In the genomic region with DNA sequence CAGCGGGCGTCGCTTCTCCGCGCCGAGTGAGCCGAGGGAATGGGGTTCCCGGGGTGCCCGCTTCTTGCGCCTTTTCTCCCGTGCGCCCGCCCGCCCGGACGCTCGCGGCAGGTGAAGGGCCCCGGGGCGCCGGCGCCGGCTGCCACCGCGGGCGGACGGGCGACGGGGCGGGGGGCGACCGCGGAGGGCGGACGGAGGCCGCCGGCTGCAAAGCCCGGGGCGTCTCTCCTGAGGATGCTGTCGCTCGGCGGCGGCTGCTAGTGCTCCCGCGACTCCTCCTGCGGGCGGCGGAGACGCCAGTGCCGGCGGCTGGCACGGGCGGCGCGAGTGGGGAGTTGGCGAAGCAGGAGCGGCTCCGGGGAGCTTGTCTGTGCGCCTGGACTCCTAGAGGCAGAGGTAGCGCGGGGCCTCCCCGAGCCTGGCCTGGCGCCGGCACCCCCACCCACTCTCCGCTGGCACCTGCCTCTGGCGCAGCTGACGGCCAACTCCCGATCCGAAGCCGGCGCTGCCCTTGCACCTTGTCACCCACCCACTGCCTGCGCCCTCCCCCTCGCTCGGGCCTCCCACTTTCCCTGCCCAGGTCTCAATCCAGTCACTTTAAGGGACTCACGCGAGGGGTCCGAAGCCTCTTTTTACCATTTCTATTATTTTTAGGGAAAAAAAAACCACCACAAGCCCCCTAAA, we compare ENCODE assay signal across 8 cellular contexts. TPM values are rescaled to one million over a fixed set of nuclear protein-coding genes. Genes with fewer than 3 reads are reported as not detected.
A peak's percentile ranks its signal among the peaks of the same experiment; 100 is the strongest.
DNase-seq lines count a peak whose midpoint lies in the region; ATAC-seq, FAIRE-seq and TF ChIP-seq lines count a peak whose summit lies in the region.

TSS of gene FAM20A (minus strand) at position 487 of the 684 bp plus-strand sequence. CDS start 701 bp downstream, outside the sequence.

- peaks cover 5% of the 10 kb centered on the region for H3F3A ChIP-seq in smooth muscle cell (ENCODE audit: low read depth)

- H3K9ac ChIP-seq in keratinocyte (ENCODE audit: control insufficient read depth, extremely low read depth, insufficient read depth, low read length) = no peak within 1 kb of the TSS
- peak within 1 kb of the TSS; percentile 31 for H3K9ac ChIP-seq in smooth muscle cell (ENCODE audit: low read depth)

- H2AFZ ChIP-seq in keratinocyte (ENCODE audit: control insufficient read depth, low read length) = peak within 1 kb of the TSS; percentile 64
- H2AFZ ChIP-seq in smooth muscle cell (ENCODE audit: low read depth) = peak within 1 kb of the TSS; percentile 92

- no peaks in the 10 kb centered on the region for H3K36me3 Mint-ChIP-seq in brain

- peaks cover 89% of the 10 kb centered on the region for H3K27me3 Mint-ChIP-seq in brain

- dilution Hi-C loops in keratinocyte (cut with MboI; ENCODE audit: extremely low pct_ligation_motif_present, low sequenced_read_pairs) = no loop called here

- CTCF ChIA-PET in AG04450 (lab: Charles Lee) = no interaction called here

- no peaks in the 10 kb centered on the region for H3K79me2 ChIP-seq in keratinocyte (ENCODE audit: control insufficient read depth, insufficient read depth, low read length)
- H3K79me2 ChIP-seq in smooth muscle cell (ENCODE audit: low read depth) = no peaks in the 10 kb centered on the region

- no peaks in the 10 kb centered on the region for H3K36me3 ChIP-seq in keratinocyte (ENCODE audit: control insufficient read depth in 2 of 2, extremely low read depth in 1 of 2, insufficient read depth in 2 of 2, low read length in 2 of 2)
- no peaks in the 10 kb centered on the region for H3K36me3 ChIP-seq in smooth muscle cell (ENCODE audit: low read depth)

- POLR2A ChIA-PET in AG04450 (lab: Yijun Ruan, JAX) = no interaction called here

- ATAC-seq in GM19463 (IDR thresholded peaks at IDR 0.05; ENCODE audit: unreplicated experiment) (no peak), HG03159 (IDR thresholded peaks at IDR 0.05; ENCODE audit: unreplicated experiment) (no peak), GM19351 (IDR thresholded peaks at IDR 0.05; ENCODE audit: unreplicated experiment) (no peak)

- H4K20me1 ChIP-seq in keratinocyte (ENCODE audit: control insufficient read depth, extremely low read depth, insufficient read depth, low read length) (no peaks in the 10 kb centered on the region), smooth muscle cell (ENCODE audit: low read depth) (no peaks in the 10 kb centered on the region)

- WGBS in smooth muscle cell (ENCODE audit: low lambda C conversion rate) = 3% methylated on average over 35 of the region's 77 CpGs

- H3K27ac ChIP-seq in AG04450 (ENCODE audit: low read depth, low read length) (no peak within 1 kb of the TSS), keratinocyte (ENCODE audit: control insufficient read depth, insufficient read depth, low read length) (no peak within 1 kb of the TSS), smooth muscle cell (ENCODE audit: low read depth) (no peak within 1 kb of the TSS)

- H3K4me3 Mint-ChIP-seq in brain = peak within 1 kb of the TSS; percentile 49 to 91 (median 80)

- H3K4me1 ChIP-seq in keratinocyte (ENCODE audit: control insufficient read depth, extremely low read depth, insufficient read depth, low read length) = peaks cover 8% of the 10 kb centered on the region
- no peaks in the 10 kb centered on the region for H3K4me1 ChIP-seq in smooth muscle cell (ENCODE audit: low read depth)

- H3K4me3 ChIP-seq in AG04450 (ENCODE audit: low read depth, low read length) (peak within 1 kb of the TSS; percentile 27; the same call in 1 of the 2 replicates), keratinocyte (ENCODE audit: control insufficient read depth in 2 of 3, extremely low read depth in 1 of 3, insufficient read depth in 2 of 3, low read depth in 1 of 3, low read length in 3 of 3) (peak within 1 kb of the TSS; percentile 35 to 59 (median 52)), smooth muscle cell (peak within 1 kb of the TSS; percentile 80)

- H3K27ac Mint-ChIP-seq in brain = peak within 1 kb of the TSS in 1 of 5 experiments; percentile 84

- H3K9me3 Mint-ChIP-seq in brain = peaks cover 0 to 7% (median 5%) of the 10 kb centered on the region in 5 experiments

- H3K27me3 ChIP-seq in AG04450 (ENCODE audit: control insufficient read depth, insufficient read depth, low read length) = peaks cover 43% of the 10 kb centered on the region
- peaks cover 22% of the 10 kb centered on the region for H3K27me3 ChIP-seq in keratinocyte (ENCODE audit: control insufficient read depth, extremely low read depth, insufficient read depth, low read length)
- peaks cover 30% of the 10 kb centered on the region for H3K27me3 ChIP-seq in smooth muscle cell (ENCODE audit: low read depth)

- H3K4me2 ChIP-seq in keratinocyte (ENCODE audit: control insufficient read depth, extremely low read depth, insufficient read depth, low read depth, low read length) (peak within 1 kb of the TSS; percentile 84), smooth muscle cell (peak within 1 kb of the TSS; percentile 93)

- DNase-seq in AG04450 (ENCODE audit: low read depth, low spot score) (no peak), NCI-H1092 (lab: John Stamatoyannopoulos, UW) (peak; percentile 49), keratinocyte (ENCODE audit: low read depth, low spot score) (no peak), smooth muscle cell (lab: John Stamatoyannopoulos, UW; ENCODE audit: unreplicated experiment) (no peak)

- H3K4me1 Mint-ChIP-seq in brain = peaks cover 15% of the 10 kb centered on the region

- H3K9me1 ChIP-seq in keratinocyte (ENCODE audit: control insufficient read depth, extremely low read depth, insufficient read depth, low read length) = no peaks in the 10 kb centered on the region

- H3K9me3 ChIP-seq in AG04450 (ENCODE audit: control insufficient read depth, insufficient read depth, low read length) (no peaks in the 10 kb centered on the region; the same call in 1 of the 2 replicates), keratinocyte (ENCODE audit: control insufficient read depth, low read depth, low read length) (no peaks in the 10 kb centered on the region), smooth muscle cell (replicated peaks; ENCODE audit: low read depth) (no peaks in the 10 kb centered on the region)

- no peak for TF ChIP-seq CTCF in AG04450 (IDR thresholded peaks at IDR 0.05; ENCODE audit: low read depth, low read length)
- no peak for TF ChIP-seq CTCF in brain (conservative IDR thresholded peaks at IDR 0.05)
- TF ChIP-seq CTCF in keratinocyte (optimal IDR thresholded peaks at IDR 0.05 in 1 of 3, IDR thresholded peaks at IDR 0.05 in 1 of 3, conservative IDR thresholded peaks at IDR 0.05 in 1 of 3; ENCODE audit: extremely low read depth in 1 of 3, insufficient read depth in 2 of 3, low read length in 3 of 3) = no peak
- no peak for TF ChIP-seq CTCF in smooth muscle cell (IDR thresholded peaks at IDR 0.05; ENCODE audit: borderline replicate concordance, insufficient read depth, poor library complexity, severe bottlenecking)

- no peak for FAIRE-seq in keratinocyte (lab: Jason Lieb, UNC)

RNA-seq across cellular contexts. Expression of gene FAM20A, which starts in this region (rescaled TPM):
- polyA plus RNA-seq in AG04450 (2011; rRNA removed) = not detected in 2 replicates
- not detected in 2 replicates for polyA minus RNA-seq in AG04450 (2011; rRNA and poly(A)+ RNA removed)
- polyA plus RNA-seq in brain (ENCODE audit: insufficient read depth, low read depth, low replicate concordance) = 2.4 TPM
- polyA plus RNA-seq in keratinocyte = not detected in 3 replicates
- not detected for polyA plus RNA-seq in keratinocyte (2011; ENCODE audit: low read depth)
- not detected in 2 replicates for polyA plus RNA-seq in keratinocyte (2011; cell fraction: cytosol; rRNA removed)
- 0.04 TPM in 1 of 2 replicates, not detected in the other for polyA plus RNA-seq in keratinocyte (2011; cell fraction: nucleus; rRNA removed)
- polyA plus RNA-seq in keratinocyte (2012; ENCODE audit: low replicate concordance) = 0.08 and 0.42 TPM in 2 replicates
- not detected in 3 replicates for polyA minus RNA-seq in keratinocyte
- not detected for polyA minus RNA-seq in keratinocyte (2011; cell fraction: cytosol; rRNA and poly(A)+ RNA removed)
- polyA minus RNA-seq in keratinocyte (2011; cell fraction: nucleus; rRNA and poly(A)+ RNA removed) = not detected in 2 replicates
- total RNA-seq in smooth muscle cell = 4.6 and 5.5 TPM in 2 replicates
- polyA plus RNA-seq in smooth muscle cell = 10.8 and 12.6 TPM in 2 replicates

Comparison
In these comparisons a context has a peak if more than half of its experiments do, and no peak if none do; other contexts are left out.
1. H3K4me3 ChIP-seq: peak in every context shown above with its lines; median percentile 80 in smooth muscle cell; 52 in keratinocyte; 27 in AG04450.